In genomic region chr12:45623221-45623620, GRCh38 we compare ENCODE assay signal across 13 cellular contexts.
DNase-seq lines count a peak whose midpoint lies in the region; ATAC-seq and TF ChIP-seq lines count a peak whose summit lies in the region.
"Had no signal": no experiment of that assay in that cellular context is flagged by ENCODE, and none has a peak within 500 bp of the region (broad histone marks: within the 10 kb centered on the region; RNA-seq: fewer than 3 reads in every experiment).

No MANE protein-coding gene starts in this region.

- H4K91ac ChIP-seq in neuronal stem cell (ENCODE audit: low read depth, low read length, poor library complexity), result no peak overlapping the region

- H2AK5ac ChIP-seq in neuronal stem cell (ENCODE audit: low read depth, low read length), result no peak overlapping the region

- no peaks in the 10 kb centered on the region for H3K79me1 ChIP-seq in neuronal stem cell (ENCODE audit: low read depth, low read length)

- H3K4me3 ChIP-seq in GM23338, result no peak overlapping the region
- no peak overlapping the region for H3K4me3 ChIP-seq in body of pancreas
- H3K4me3 ChIP-seq in thyroid gland (replicated peaks in 1 of 3), result no peak overlapping the region
- H3K4me3 ChIP-seq in neuronal stem cell (ENCODE audit: low read length in 2 of 2), result no peak overlapping the region

- H3K9me3 Mint-ChIP-seq in GM23338 (0 out of 3 replicates have a peak, but pooled peaks cover 2% of the 10 kb centered on the region), WTC11 (peaks cover 3% of the 10 kb centered on the region)

- no peaks in the 10 kb centered on the region for H3K4me1 ChIP-seq in GM23338 (ENCODE audit: insufficient read depth)
- no peaks in the 10 kb centered on the region for H3K4me1 ChIP-seq in body of pancreas
- no peaks in the 10 kb centered on the region for H3K4me1 ChIP-seq in thyroid gland
- H3K4me1 ChIP-seq in neuronal stem cell (ENCODE audit: control insufficient read depth in 2 of 2, insufficient read depth in 1 of 2, low read depth in 1 of 2, low read length in 2 of 2), result peaks cover 0 to 2% of the 10 kb centered on the region in 2 donors

- ATAC-seq in GM23338 (peak; percentile 76), WTC11 (peak; percentile 60), body of pancreas (no peak)

- H3K9ac ChIP-seq in neuronal stem cell (ENCODE audit: low read depth, low read length, poor library complexity), result no peak overlapping the region

- H3K4ac ChIP-seq in neuronal stem cell (ENCODE audit: low read length), result no peak overlapping the region

- DNase-seq in GM23338 (ENCODE audit: low spot score) (no peak), WTC11 (ENCODE audit: low spot score) (no peak), mucosa of gallbladder (ENCODE audit: low spot score) (peak; percentile 20), body of pancreas (no peak), thyroid gland (no peak), neuronal stem cell (ENCODE audit: low spot score) (no peak)
- DNase-seq: C1 segment of cervical spinal cord; Calu3; CD4-positive, alpha-beta memory T cell; COR-L47; DMS53; DMS79 treated with DMSO at 0.1 percent for 48 hours; HCEC 1CT had no signal

- no peak overlapping the region for H2BK15ac ChIP-seq in neuronal stem cell (ENCODE audit: low read length)

- no peaks in the 10 kb centered on the region for H3F3A ChIP-seq in GM23338 (replicated peaks; ENCODE audit: low read depth)

- TF ChIP-seq POLR2A in body of pancreas (IDR thresholded peaks at IDR 0.05) (no peak), thyroid gland (IDR thresholded peaks at IDR 0.05) (no peak)

- H3K36me3 ChIP-seq in GM23338 (ENCODE audit: insufficient read depth), result no peaks in the 10 kb centered on the region
- H3K36me3 ChIP-seq in body of pancreas (replicated peaks in 1 of 2; ENCODE audit: insufficient read depth in 1 of 2, low read depth in 2 of 2), result no peaks in the 10 kb centered on the region
- no peaks in the 10 kb centered on the region for H3K36me3 ChIP-seq in thyroid gland
- no peaks in the 10 kb centered on the region for H3K36me3 ChIP-seq in neuronal stem cell (replicated peaks in 1 of 2; ENCODE audit: control insufficient read depth in 2 of 2, insufficient read depth in 2 of 2, low read length in 2 of 2)

- H3K36me3 Mint-ChIP-seq in GM23338 (ENCODE audit: low read depth), result no peaks in the 10 kb centered on the region
- H3K36me3 Mint-ChIP-seq in WTC11, result no peaks in the 10 kb centered on the region

- no peaks in the 10 kb centered on the region for H4K20me1 ChIP-seq in GM23338 (replicated peaks; ENCODE audit: insufficient read depth)

- no peak overlapping the region for H3K23ac ChIP-seq in neuronal stem cell (ENCODE audit: low read depth, low read length, poor library complexity)

- H2BK120ac ChIP-seq in neuronal stem cell (ENCODE audit: low read depth, low read length), result no peak overlapping the region

- no peaks in the 10 kb centered on the region for H3K27me3 ChIP-seq in GM23338 (ENCODE audit: insufficient read depth)
- no peaks in the 10 kb centered on the region for H3K27me3 ChIP-seq in body of pancreas
- no peaks in the 10 kb centered on the region for H3K27me3 ChIP-seq in thyroid gland
- H3K27me3 ChIP-seq in neuronal stem cell (ENCODE audit: control insufficient read depth in 3 of 3, insufficient read depth in 3 of 3, low read depth in 1 of 3, low read length in 3 of 3), result no peaks in the 10 kb centered on the region

- no peak overlapping the region for H2BK12ac ChIP-seq in neuronal stem cell (ENCODE audit: low read length)

- 58 to 62% methylated on average over 5 of the region's 5 CpGs for WGBS in body of pancreas, 2 donors
- WGBS in thyroid gland, 2 donors, result 83% methylated on average over 5 of the region's 5 CpGs
- no CpG with 5 or more reads among the region's 5 CpGs for WGBS in neuronal stem cell (ENCODE audit: extremely low coverage in 2 of 2, insufficient read length in 2 of 2, insufficient replicate concordance in 1 of 2), 2 donors

- H2AFZ ChIP-seq in GM23338 (peak overlapping the region; percentile 43), neuronal stem cell (ENCODE audit: low read length) (no peak overlapping the region)

- CTCF ChIA-PET in WTC11 (lab: Charles Lee), result no interaction called here

- peaks cover 10% of the 10 kb centered on the region for H3K4me1 Mint-ChIP-seq in GM23338
- H3K4me1 Mint-ChIP-seq in WTC11, result peaks cover 10% of the 10 kb centered on the region
- H3K4me1 Mint-ChIP-seq: CD4-positive, alpha-beta memory T cell had no signal

- H3K27me3 Mint-ChIP-seq in GM23338 (ENCODE audit: insufficient read depth, low read depth, poor library complexity) (no peaks in the 10 kb centered on the region), WTC11 (ENCODE audit: low read depth) (no peaks in the 10 kb centered on the region)

- TF ChIP-seq CTCF in GM23338 (conservative IDR thresholded peaks at IDR 0.05; ENCODE audit: low read depth in 2 of 2), result no peak
- no peak for TF ChIP-seq CTCF in WTC11 (IDR thresholded peaks at IDR 0.05)
- no peak for TF ChIP-seq CTCF in body of pancreas (IDR thresholded peaks at IDR 0.05)
- TF ChIP-seq CTCF in thyroid gland (IDR thresholded peaks at IDR 0.05), result no peak

- no peak overlapping the region for H3K4me2 ChIP-seq in GM23338
- H3K4me2 ChIP-seq in neuronal stem cell (ENCODE audit: insufficient read depth, low read length, poor library complexity, severe bottlenecking), result no peak overlapping the region

- intact Hi-C loops in body of pancreas (cut with DNase I), result no loop called here
- intact Hi-C loops in thyroid gland (cut with DNase I), result no loop called here

- no peak overlapping the region for H3K14ac ChIP-seq in neuronal stem cell (ENCODE audit: low read length)

- H3K79me2 ChIP-seq in GM23338 (replicated peaks; ENCODE audit: insufficient read depth), result no peaks in the 10 kb centered on the region

- no peak overlapping the region for H4K8ac ChIP-seq in neuronal stem cell (ENCODE audit: low read depth, low read length)

- H3K27ac ChIP-seq in GM23338 (ENCODE audit: low read depth) (no peak overlapping the region), body of pancreas (no peak overlapping the region), thyroid gland (no peak overlapping the region), neuronal stem cell (replicated peaks; ENCODE audit: low read length) (no peak overlapping the region)

- no peak overlapping the region for H2BK5ac ChIP-seq in neuronal stem cell (ENCODE audit: low read length)

- no peak overlapping the region for H3K27ac Mint-ChIP-seq in GM23338
- H3K27ac Mint-ChIP-seq in WTC11, result no peak overlapping the region

- POLR2A ChIA-PET in WTC11 (lab: Charles Lee), result interaction anchor here (0.6 kb wide), 2 partner anchors 10 to 68 kb away, joined by 3 to 4 read pairs; no protein-coding TSS in a partner anchor

- H3K4me3 Mint-ChIP-seq in GM23338 (no peak overlapping the region), WTC11 (no peak overlapping the region)
- H3K4me3 Mint-ChIP-seq: CD4-positive, alpha-beta memory T cell had no signal

- H3K18ac ChIP-seq in neuronal stem cell (ENCODE audit: low read length), result no peak overlapping the region

- H3K9me2 ChIP-seq in GM23338 (ENCODE audit: insufficient read depth), result no peaks in the 10 kb centered on the region

- no peaks in the 10 kb centered on the region for H3K9me3 ChIP-seq in body of pancreas
- no peaks in the 10 kb centered on the region for H3K9me3 ChIP-seq in thyroid gland
- peaks cover 0 to 2% of the 10 kb centered on the region in 2 donors for H3K9me3 ChIP-seq in neuronal stem cell (replicated peaks in 1 of 2; ENCODE audit: control insufficient read depth in 2 of 2, insufficient read depth in 1 of 2, low read depth in 1 of 2, low read length in 2 of 2)

TF ChIP-seq in GM23338, 12 proteins besides CTCF, POLR2A, EP300 and RAD21:
- TF ChIP-seq CREB1 (CRISPR knock-in tag; IDR thresholded peaks at IDR 0.05; ENCODE audit: low read depth), result no peak
- TF ChIP-seq EZH2phosphoT487 (IDR thresholded peaks at IDR 0.05; ENCODE audit: unreplicated experiment), result no peak
- no peak for TF ChIP-seq ZNF331 (CRISPR knock-in tag; IDR thresholded peaks at IDR 0.05; ENCODE audit: low read depth)

TF ChIP-seq in WTC11, 78 proteins besides CTCF, POLR2A, EP300 and RAD21 (continues in another document):
- TF ChIP-seq FOXK1 (CRISPR knock-in tag; IDR thresholded peaks at IDR 0.05), result no peak
- TF ChIP-seq CREM (CRISPR knock-in tag; IDR thresholded peaks at IDR 0.05), result no peak
- no peak for TF ChIP-seq GTF2I (CRISPR knock-in tag; conservative IDR thresholded peaks at IDR 0.05)
- TF ChIP-seq, protein P1, sequence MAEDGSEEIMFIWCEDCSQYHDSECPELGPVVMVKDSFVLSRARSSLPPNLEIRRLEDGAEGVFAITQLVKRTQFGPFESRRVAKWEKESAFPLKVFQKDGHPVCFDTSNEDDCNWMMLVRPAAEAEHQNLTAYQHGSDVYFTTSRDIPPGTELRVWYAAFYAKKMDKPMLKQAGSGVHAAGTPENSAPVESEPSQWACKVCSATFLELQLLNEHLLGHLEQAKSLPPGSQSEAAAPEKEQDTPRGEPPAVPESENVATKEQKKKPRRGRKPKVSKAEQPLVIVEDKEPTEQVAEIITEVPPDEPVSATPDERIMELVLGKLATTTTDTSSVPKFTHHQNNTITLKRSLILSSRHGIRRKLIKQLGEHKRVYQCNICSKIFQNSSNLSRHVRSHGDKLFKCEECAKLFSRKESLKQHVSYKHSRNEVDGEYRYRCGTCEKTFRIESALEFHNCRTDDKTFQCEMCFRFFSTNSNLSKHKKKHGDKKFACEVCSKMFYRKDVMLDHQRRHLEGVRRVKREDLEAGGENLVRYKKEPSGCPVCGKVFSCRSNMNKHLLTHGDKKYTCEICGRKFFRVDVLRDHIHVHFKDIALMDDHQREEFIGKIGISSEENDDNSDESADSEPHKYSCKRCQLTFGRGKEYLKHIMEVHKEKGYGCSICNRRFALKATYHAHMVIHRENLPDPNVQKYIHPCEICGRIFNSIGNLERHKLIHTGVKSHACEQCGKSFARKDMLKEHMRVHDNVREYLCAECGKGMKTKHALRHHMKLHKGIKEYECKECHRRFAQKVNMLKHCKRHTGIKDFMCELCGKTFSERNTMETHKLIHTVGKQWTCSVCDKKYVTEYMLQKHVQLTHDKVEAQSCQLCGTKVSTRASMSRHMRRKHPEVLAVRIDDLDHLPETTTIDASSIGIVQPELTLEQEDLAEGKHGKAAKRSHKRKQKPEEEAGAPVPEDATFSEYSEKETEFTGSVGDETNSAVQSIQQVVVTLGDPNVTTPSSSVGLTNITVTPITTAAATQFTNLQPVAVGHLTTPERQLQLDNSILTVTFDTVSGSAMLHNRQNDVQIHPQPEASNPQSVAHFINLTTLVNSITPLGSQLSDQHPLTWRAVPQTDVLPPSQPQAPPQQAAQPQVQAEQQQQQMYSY (CRISPR knock-in tag; IDR thresholded peaks at IDR 0.05), result no peak
- no peak for TF ChIP-seq NFE2L1 (CRISPR knock-in tag; IDR thresholded peaks at IDR 0.05)
- no peak for TF ChIP-seq HMGA2 (CRISPR knock-in tag; IDR thresholded peaks at IDR 0.05)
